Comparison of ENCODE assay signal across 31 cellular contexts in genomic region chrX:47241201-47242011, GRCh38.
"Had no signal": no experiment of that assay in that cellular context is flagged by ENCODE, and none has a peak within 500 bp of the region (broad histone marks: within the 10 kb centered on the region; RNA-seq: fewer than 3 reads in every experiment).

No MANE protein-coding gene starts in this region.

- H3K27ac Mint-ChIP-seq: activated CD4-positive, alpha-beta T cell treated with anti-CD3 and anti-CD28 coated beads, Interleukin-2, amount 10 ng/mL, durations not matched to agents 7 days and 5 days; activated naive CD4-positive, alpha-beta T cell treated with anti-CD3 and anti-CD28 coated beads for 36 hours; activated naive CD8-positive, alpha-beta T cell treated with anti-CD3 and anti-CD28 coated beads for 36 hours; activated T-helper 1 cell treated with anti-CD3 and anti-CD28 coated beads, Interleukin-12 subunit alpha, Interleukin-12 subunit beta, Interleukin-2, Interleukin-4 antibody, amounts not matched to agents 30 ng/mL and 10 ng/mL and 1 ng/mL, durations not matched to agents 14 hours and 24 hours and 36 hours; stimulated activated memory B cell treated with anti-CD40 and anti-IgM and Interleukin-4, amounts not matched to agents 10 μg/mL and 1 μg/mL and 100 μg/mL, for 72 hours had no signal

- H3K9me3 ChIP-seq: adrenal gland, esophagus muscularis mucosa, heart left ventricle, left ventricle myocardium inferior, pancreas, prostate gland, stomach, thyroid gland, upper lobe of left lung, vagina had no signal

- H3K4me3 Mint-ChIP-seq: activated CD4-positive, alpha-beta T cell treated with anti-CD3 and anti-CD28 coated beads, Interleukin-2, amount 10 ng/mL, durations not matched to agents 7 days and 5 days; activated naive CD4-positive, alpha-beta T cell treated with anti-CD3 and anti-CD28 coated beads for 36 hours; activated naive CD8-positive, alpha-beta T cell treated with anti-CD3 and anti-CD28 coated beads for 36 hours; activated T-helper 1 cell treated with anti-CD3 and anti-CD28 coated beads, Interleukin-12 subunit alpha, Interleukin-12 subunit beta, Interleukin-2, Interleukin-4 antibody, amounts not matched to agents 30 ng/mL and 10 ng/mL and 1 ng/mL, durations not matched to agents 14 hours and 24 hours and 36 hours; brain; stimulated activated memory B cell treated with anti-CD40 and anti-IgM and Interleukin-4, amounts not matched to agents 10 μg/mL and 1 μg/mL and 100 μg/mL, for 72 hours had no signal

- H3K27me3 ChIP-seq: adrenal gland, cardiac muscle cell, esophagus muscularis mucosa, foreskin keratinocyte, pancreas, thyroid gland, upper lobe of left lung, vagina had no signal

- H3K9me3 Mint-ChIP-seq: activated CD4-positive, alpha-beta T cell treated with anti-CD3 and anti-CD28 coated beads, Interleukin-2, amount 10 ng/mL, durations not matched to agents 7 days and 5 days; activated naive CD4-positive, alpha-beta T cell treated with anti-CD3 and anti-CD28 coated beads for 36 hours; activated naive CD8-positive, alpha-beta T cell treated with anti-CD3 and anti-CD28 coated beads for 36 hours; activated T-helper 1 cell treated with anti-CD3 and anti-CD28 coated beads, Interleukin-12 subunit alpha, Interleukin-12 subunit beta, Interleukin-2, Interleukin-4 antibody, amounts not matched to agents 30 ng/mL and 10 ng/mL and 1 ng/mL, durations not matched to agents 14 hours and 24 hours and 36 hours; brain; naive B cell; stimulated activated memory B cell treated with anti-CD40 and anti-IgM and Interleukin-4, amounts not matched to agents 10 μg/mL and 1 μg/mL and 100 μg/mL, for 72 hours had no signal

- DNase-seq: activated CD4-positive, alpha-beta T cell treated with anti-CD3 and anti-CD28 coated beads, Interleukin-2, amount 10 ng/mL, durations not matched to agents 7 days and 5 days; activated CD4-positive, CD25-positive, alpha-beta regulatory T cell treated with anti-CD3 and anti-CD28 coated beads, Interleukin-2, amount 50 U/mL, for 72 hours; activated CD8-positive, alpha-beta memory T cell treated with anti-CD3 and anti-CD28 coated beads, Interleukin-2, amount 50 U/mL, for 4 hours; activated effector memory CD4-positive, alpha-beta T cell treated with anti-CD3 and anti-CD28 coated beads, Interleukin-2, amount 50 U/mL, for 16 hours; activated naive CD4-positive, alpha-beta T cell treated with anti-CD3 and anti-CD28 coated beads for 36 hours; activated naive CD8-positive, alpha-beta T cell treated with anti-CD3 and anti-CD28 coated beads for 36 hours; activated T-cell treated with anti-CD3 and anti-CD28 coated beads, Interleukin-2, amount 50 U/mL, for 1 hour; adrenal gland; foreskin keratinocyte; heart left ventricle; hypothalamus; kidney glomerular epithelial cell; left ventricle myocardium inferior; naive B cell; nucleus accumbens; pancreas; retina; small intestine; stimulated activated CD4-positive, alpha-beta T cell treated with anti-CD3 and anti-CD28 coated beads, Interleukin-4, amount 100 ng/mL, for 24 hours; stomach; thyroid gland; upper lobe of left lung had no signal

- H3K27me3 Mint-ChIP-seq: activated CD4-positive, alpha-beta T cell treated with anti-CD3 and anti-CD28 coated beads, Interleukin-2, amount 10 ng/mL, durations not matched to agents 7 days and 5 days; activated naive CD8-positive, alpha-beta T cell treated with anti-CD3 and anti-CD28 coated beads for 36 hours; naive B cell; stimulated activated memory B cell treated with anti-CD40 and anti-IgM and Interleukin-4, amounts not matched to agents 10 μg/mL and 1 μg/mL and 100 μg/mL, for 72 hours had no signal

- H3K36me3 ChIP-seq: pancreas, prostate gland had no signal

- H3K4me3 ChIP-seq: adrenal gland, cardiac muscle cell, esophagus muscularis mucosa, heart left ventricle, left ventricle myocardium inferior, lung, pancreas, prostate gland, stomach, thyroid gland, upper lobe of left lung, vagina had no signal

- H3K27ac ChIP-seq: adrenal gland, cardiac muscle cell, esophagus muscularis mucosa, foreskin keratinocyte, heart left ventricle, left ventricle myocardium inferior, pancreas, prostate gland, stomach, thyroid gland, upper lobe of left lung, vagina had no signal

- ATAC-seq: foreskin keratinocyte; heart left ventricle; pancreas; sciatic nerve; stimulated activated memory B cell treated with anti-CD40 and anti-IgM and Interleukin-4, amounts not matched to agents 10 μg/mL and 1 μg/mL and 100 μg/mL, for 72 hours had no signal

- FAIRE-seq: pancreas, small intestine had no signal

- H3K4me1 ChIP-seq: foreskin keratinocyte, pancreas, prostate gland, stomach, thyroid gland, upper lobe of left lung had no signal

- H3K4me1 Mint-ChIP-seq: activated CD4-positive, alpha-beta T cell treated with anti-CD3 and anti-CD28 coated beads, Interleukin-2, amount 10 ng/mL, durations not matched to agents 7 days and 5 days; stimulated activated memory B cell treated with anti-CD40 and anti-IgM and Interleukin-4, amounts not matched to agents 10 μg/mL and 1 μg/mL and 100 μg/mL, for 72 hours had no signal
